In the genomic region with DNA sequence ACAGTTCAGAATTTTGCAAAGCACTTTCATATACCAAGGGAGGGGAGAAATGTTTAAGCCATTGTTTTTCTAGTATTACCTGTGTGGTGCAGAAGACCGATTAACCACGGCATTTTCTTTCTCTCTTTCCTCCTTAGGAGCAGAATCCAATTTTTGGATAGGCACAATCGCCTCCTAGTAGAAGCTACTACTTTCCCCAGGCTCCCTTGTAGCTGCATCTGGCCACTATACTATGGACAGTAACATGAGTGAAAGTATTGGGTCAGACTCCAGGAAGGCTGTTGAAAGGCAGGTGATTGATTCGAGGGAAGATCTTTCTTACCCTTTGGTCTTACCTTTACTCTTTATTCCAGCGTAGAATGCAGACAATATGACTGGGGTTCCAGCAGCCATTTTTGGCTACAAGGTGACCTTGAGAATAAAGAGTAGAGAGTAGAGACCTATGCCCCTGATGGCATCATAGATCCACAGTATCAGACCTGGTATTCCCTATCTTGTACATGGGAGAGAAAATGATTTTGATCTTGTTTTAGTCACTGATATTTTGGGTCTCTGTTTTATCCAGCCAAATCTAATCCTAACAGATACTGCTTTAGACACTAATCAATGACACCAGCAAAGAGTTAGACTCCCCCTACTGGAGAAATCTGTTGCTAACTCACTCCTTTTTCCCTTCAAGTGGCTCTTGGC, we compare ENCODE assay signal across 8 cellular contexts.
DNase-seq lines count a peak whose midpoint lies in the region; ATAC-seq and TF ChIP-seq lines count a peak whose summit lies in the region.

No MANE protein-coding gene starts in this region.

- no peaks in the 10 kb centered on the region for H3K9me3 ChIP-seq in AG04450 (ENCODE audit: control insufficient read depth, insufficient read depth, low read length)
- no peaks in the 10 kb centered on the region for H3K9me3 ChIP-seq in OCI-LY7 (ENCODE audit: low read length)

- no peaks in the 10 kb centered on the region for H3K9me2 ChIP-seq in OCI-LY7 (ENCODE audit: insufficient read depth, low read length)

- BruUV-seq in OCI-LY7 (replicated peaks; lab: Mats Ljungman, UMichigan), result no TSS peak

- no peaks in the 10 kb centered on the region for H4K20me1 ChIP-seq in OCI-LY7 (ENCODE audit: insufficient read depth, low read length)

- H3K36me3 Mint-ChIP-seq in effector memory CD8-positive, alpha-beta T cell (ENCODE audit: insufficient read depth), result no peaks in the 10 kb centered on the region
- no peaks in the 10 kb centered on the region for H3K36me3 Mint-ChIP-seq in natural killer cell

- peak; percentile 78 for TF ChIP-seq CTCF in AG04450 (IDR thresholded peaks at IDR 0.05; ENCODE audit: low read depth, low read length)
- TF ChIP-seq CTCF in OCI-LY7 (conservative IDR thresholded peaks at IDR 0.05; ENCODE audit: low read length), result peak; percentile 95
- peak; percentile 84 for TF ChIP-seq CTCF in natural killer cell (IDR thresholded peaks at IDR 0.05)

- no peaks in the 10 kb centered on the region for H3K4me1 ChIP-seq in OCI-LY7 (ENCODE audit: insufficient read depth, low read length, poor library complexity, severe bottlenecking)

- POLR2A ChIA-PET in AG04450 (lab: Yijun Ruan, JAX), result no interaction called here
- POLR2A ChIA-PET in OCI-LY7 (lab: Charles Lee), result interaction anchor here (0.7 kb wide), 1 partner anchor 140 kb away, joined by 3 read pairs; no protein-coding TSS in a partner anchor

- H3K4me3 Mint-ChIP-seq in effector memory CD8-positive, alpha-beta T cell, result no peak overlapping the region
- H3K4me3 Mint-ChIP-seq in natural killer cell, result no peak overlapping the region

- H3K4me3 ChIP-seq in AG04450 (ENCODE audit: low read depth, low read length) (no peak overlapping the region), OCI-LY7 (ENCODE audit: low read depth, low read length, poor library complexity, severe bottlenecking) (no peak overlapping the region)

- no peaks in the 10 kb centered on the region for H3K9me3 Mint-ChIP-seq in effector memory CD8-positive, alpha-beta T cell
- no peaks in the 10 kb centered on the region for H3K9me3 Mint-ChIP-seq in natural killer cell

- no peak overlapping the region for H2AFZ ChIP-seq in OCI-LY7 (ENCODE audit: low read length)

- no peaks in the 10 kb centered on the region for H3K36me3 ChIP-seq in OCI-LY7 (ENCODE audit: insufficient read depth, low read length)

- H3K4me2 ChIP-seq in OCI-LY7 (ENCODE audit: low read length), result no peak overlapping the region

- H3K79me2 ChIP-seq in OCI-LY7 (ENCODE audit: insufficient read depth, low read depth, low read length), result no peaks in the 10 kb centered on the region

- H3K27me3 Mint-ChIP-seq in effector memory CD8-positive, alpha-beta T cell, result no peaks in the 10 kb centered on the region
- no peaks in the 10 kb centered on the region for H3K27me3 Mint-ChIP-seq in natural killer cell (ENCODE audit: low read depth in 2 of 2)

- CTCF ChIA-PET in AG04450 (lab: Charles Lee), result interaction anchor here (1.0 to 2.8 kb wide), 3 partner anchors 9 to 665 kb away, joined by 3 to 10 read pairs (median 3); no protein-coding TSS in a partner anchor
- CTCF ChIA-PET in OCI-LY7 (lab: Charles Lee; ENCODE audit: unreplicated experiment), result no interaction called here

- ATAC-seq in HG03460 (IDR thresholded peaks at IDR 0.05; ENCODE audit: unreplicated experiment), result peak; percentile 64
- peak; percentile 92 for ATAC-seq in effector memory CD8-positive, alpha-beta T cell (replicated peaks)
- ATAC-seq in natural killer cell, result peak; percentile 72 to 87 (median 81)

- no peak for DNase-seq in AG04450 (ENCODE audit: low read depth, low spot score)
- peak; percentile 19 for DNase-seq in GM04504 (ENCODE audit: low read depth)
- DNase-seq in OCI-LY7 (ENCODE audit: low spot score), result peak; percentile 67
- DNase-seq in effector memory CD8-positive, alpha-beta T cell, result peak; percentile 34 to 39 (median 37)
- DNase-seq in natural killer cell, result no peak
- no peak for DNase-seq in middle frontal gyrus (ENCODE audit: extremely low spot score, low spot score)
- no peak for DNase-seq in stimulated activated CD4-positive, alpha-beta T cell treated with anti-CD3 and anti-CD28 coated beads, Interleukin-12 subunit alpha, Interleukin-12 subunit beta, amount 100 ng/mL, for 4 hours

- peaks cover 0 to 16% of the 10 kb centered on the region in 2 donors for H3K4me1 Mint-ChIP-seq in effector memory CD8-positive, alpha-beta T cell (ENCODE audit: low read depth in 2 of 2)
- peaks cover 0 to 7% of the 10 kb centered on the region in 2 donors for H3K4me1 Mint-ChIP-seq in natural killer cell

- intact Hi-C loops in OCI-LY7 (cut with micrococcal nuclease; ENCODE audit: unreplicated experiment) (no loop called here), natural killer cell (cut with micrococcal nuclease) (loop anchor here (2.0 to 10.0 kb wide), 3 partner anchors 34 to 234 kb away; a partner anchor contains a TSS)

- no peak overlapping the region for H3K27ac Mint-ChIP-seq in effector memory CD8-positive, alpha-beta T cell
- H3K27ac Mint-ChIP-seq in natural killer cell, result no peak overlapping the region

- peaks cover 10% of the 10 kb centered on the region for H3K27me3 ChIP-seq in AG04450 (ENCODE audit: control insufficient read depth, insufficient read depth, low read length)

- H3K27ac ChIP-seq in AG04450 (ENCODE audit: low read depth, low read length), result no peak overlapping the region
- no peak overlapping the region for H3K27ac ChIP-seq in OCI-LY7 (ENCODE audit: low read depth, low read length, poor library complexity, severe bottlenecking)

Comparison
In these comparisons a context has a peak if more than half of its experiments do, and no peak if none do; other contexts are left out.
1. DNase-seq: peak in GM04504 (single experiment), OCI-LY7 (single experiment) and effector memory CD8-positive, alpha-beta T cell (3 of 3); none in AG04450 (single experiment), natural killer cell (single experiment), middle frontal gyrus (single experiment) and stimulated activated CD4-positive, alpha-beta T cell treated with anti-CD3 and anti-CD28 coated beads, Interleukin-12 subunit alpha, Interleukin-12 subunit beta, amount 100 ng/mL, for 4 hours (single experiment).
2. Peak in every context shown above with its lines, with median percentiles within 50 percentile points of each other: CTCF ChIP-seq and ATAC-seq.